In the genomic region with DNA sequence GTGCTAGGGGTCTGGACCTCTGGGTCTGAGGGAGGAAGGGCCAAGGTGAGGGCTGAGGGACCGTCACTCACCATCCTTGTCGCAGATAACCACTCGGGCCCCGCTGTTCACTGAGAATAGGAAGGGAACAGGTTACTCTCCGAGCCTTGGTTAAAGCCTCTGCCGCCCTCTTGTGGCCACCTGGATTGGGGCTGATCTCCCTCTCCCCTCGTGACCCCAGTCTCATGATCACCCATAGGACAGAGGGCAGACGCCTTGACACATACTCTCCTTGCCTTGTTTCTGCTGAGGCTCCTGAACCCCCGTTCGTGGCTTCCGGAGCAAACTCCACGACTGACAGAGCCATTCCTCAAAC, we compare ENCODE assay signal across 8 cellular contexts. TPM values are rescaled to one million over a fixed set of nuclear protein-coding genes. Genes with fewer than 3 reads are reported as not detected.
A peak's percentile ranks its signal among the peaks of the same experiment; 100 is the strongest.
DNase-seq lines count a peak whose midpoint lies in the region; TF ChIP-seq lines count a peak whose summit lies in the region.

No MANE protein-coding gene starts in this region.

- peaks cover 10% of the 10 kb centered on the region for H3F3A ChIP-seq in DOHH2 (ENCODE audit: control insufficient read depth, insufficient read depth)

- no peaks in the 10 kb centered on the region for H3K79me2 ChIP-seq in DOHH2 (ENCODE audit: control insufficient read depth, low read length)

- H4K20me1 ChIP-seq in DOHH2 (ENCODE audit: control insufficient read depth, insufficient read depth, low read depth, low read length), result no peaks in the 10 kb centered on the region

- H3K4me2 ChIP-seq in DOHH2 (ENCODE audit: low read length), result peak overlapping the region; percentile 99

- peak; percentile 93 for TF ChIP-seq CTCF in DOHH2 (IDR thresholded peaks at IDR 0.05; ENCODE audit: low read depth, low read length, poor library complexity, severe bottlenecking)
- TF ChIP-seq CTCF in right atrium auricular region (IDR thresholded peaks at IDR 0.05), result peak; percentile 54 to 91

- H3K4me3 ChIP-seq in DOHH2 (ENCODE audit: low read length) (peak overlapping the region; percentile 89), right atrium auricular region (peak overlapping the region; percentile 22 to 50), urinary bladder (ENCODE audit: low read depth, low read length) (peak overlapping the region; percentile 41)

- WGBS in urinary bladder, result 4% methylated on average over 12 of the region's 12 CpGs

- H3K4me1 ChIP-seq in DOHH2 (ENCODE audit: control insufficient read depth, low read length) (peaks cover 30% of the 10 kb centered on the region), right atrium auricular region (peaks cover 0 to 24% of the 10 kb centered on the region in 2 donors), urinary bladder (ENCODE audit: insufficient read depth) (peaks cover 2% of the 10 kb centered on the region)

- POLR2A ChIA-PET in HEK293T (lab: Yijun Ruan, JAX), result interaction anchor here (0.6 kb wide), 1 partner anchor 190 kb away, joined by 3 read pairs; the partner anchor contains the start of gene CA11

- peak; percentile 76 for DNase-seq in HEK293T (ENCODE audit: extremely low spot score)
- DNase-seq in NCI-H1694 (lab: John Stamatoyannopoulos, UW), result peak; percentile 97
- DNase-seq in T-helper 1 cell, result peak; percentile 73 to 93 (median 90)
- peak; percentile 97 for DNase-seq in right atrium auricular region (ENCODE audit: low spot score)
- peak; percentile 51 for DNase-seq in pulmonary artery endothelial cell (ENCODE audit: low read depth, low spot score)

- H3K27ac ChIP-seq in DOHH2 (ENCODE audit: low read depth, low read length) (peak overlapping the region; percentile 52), angular gyrus (ENCODE audit: low read depth, low read length) (peak overlapping the region; percentile 81), right atrium auricular region (peak overlapping the region; percentile 49 to 83), urinary bladder (ENCODE audit: low read depth) (peak overlapping the region; percentile 83)

- H3K36me3 ChIP-seq in DOHH2 (ENCODE audit: control insufficient read depth, low read length) (no peaks in the 10 kb centered on the region), right atrium auricular region (no peaks in the 10 kb centered on the region), urinary bladder (ENCODE audit: insufficient read depth) (no peaks in the 10 kb centered on the region)

- no peaks in the 10 kb centered on the region for H3K9me3 ChIP-seq in DOHH2 (ENCODE audit: control insufficient read depth, insufficient read depth, low read length)
- H3K9me3 ChIP-seq in right atrium auricular region, result no peaks in the 10 kb centered on the region

- H3K27me3 ChIP-seq in DOHH2 (ENCODE audit: control insufficient read depth, low read length) (no peaks in the 10 kb centered on the region), right atrium auricular region (no peaks in the 10 kb centered on the region)

- CTCF ChIA-PET in HEK293T (lab: Yijun Ruan, JAX), result interaction anchor here (0.6 kb wide), 1 partner anchor 1008 kb away, joined by 3 read pairs; no protein-coding TSS in a partner anchor

- H3K9me2 ChIP-seq in DOHH2 (replicated peaks; ENCODE audit: control insufficient read depth, low read length), result no peaks in the 10 kb centered on the region

TF ChIP-seq in HEK293T, 16 proteins besides CTCF, POLR2A, EP300 and RAD21:
- TF ChIP-seq, protein P1, sequence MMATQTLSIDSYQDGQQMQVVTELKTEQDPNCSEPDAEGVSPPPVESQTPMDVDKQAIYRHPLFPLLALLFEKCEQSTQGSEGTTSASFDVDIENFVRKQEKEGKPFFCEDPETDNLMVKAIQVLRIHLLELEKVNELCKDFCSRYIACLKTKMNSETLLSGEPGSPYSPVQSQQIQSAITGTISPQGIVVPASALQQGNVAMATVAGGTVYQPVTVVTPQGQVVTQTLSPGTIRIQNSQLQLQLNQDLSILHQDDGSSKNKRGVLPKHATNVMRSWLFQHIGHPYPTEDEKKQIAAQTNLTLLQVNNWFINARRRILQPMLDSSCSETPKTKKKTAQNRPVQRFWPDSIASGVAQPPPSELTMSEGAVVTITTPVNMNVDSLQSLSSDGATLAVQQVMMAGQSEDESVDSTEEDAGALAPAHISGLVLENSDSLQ (IDR thresholded peaks at IDR 0.05), result no peak
- TF ChIP-seq ZNF384 (IDR thresholded peaks at IDR 0.05) (no peak), ELF4 (IDR thresholded peaks at IDR 0.05) (no peak), SUZ12 (IDR thresholded peaks at IDR 0.05) (no peak), TARDBP (IDR thresholded peaks at IDR 0.05) (no peak), L3MBTL2 (conservative IDR thresholded peaks at IDR 0.05) (peak; percentile 10; the same call in 1 of the 2 replicates)

RNA-seq across cellular contexts. Expression of gene HSD17B14, which starts 0.6 kb away (rescaled TPM):
- total RNA-seq in right atrium auricular region (1 to 10 TPM; 3.7 to 6.3 TPM), pulmonary artery endothelial cell (4.8 and 6.4 TPM in 2 replicates), urinary bladder (3.4 TPM)
- polyA plus RNA-seq in urinary bladder, result 18.6 TPM

RNA-seq across cellular contexts. Expression of gene BCAT2, which starts 24.9 kb away (rescaled TPM):
- total RNA-seq in right atrium auricular region (10 to 100 TPM; 32.3 to 37.5 TPM), pulmonary artery endothelial cell (49.7 and 53.2 TPM in 2 replicates), urinary bladder (34.4 TPM)
- 79.2 TPM for polyA plus RNA-seq in urinary bladder

RNA-seq across cellular contexts. Expression of gene PLEKHA4, which starts 32.7 kb away (rescaled TPM):
- total RNA-seq in right atrium auricular region (10 to 100 TPM; 22.4 to 25.1 TPM), pulmonary artery endothelial cell (5.1 and 6.1 TPM in 2 replicates), urinary bladder (11.5 TPM)
- 56.4 TPM for polyA plus RNA-seq in urinary bladder

RNA-seq across cellular contexts. Expression of gene PPP1R15A, which starts 36.5 kb away (rescaled TPM):
- total RNA-seq in right atrium auricular region (10 to 100 TPM; 55.0 to 97.6 TPM), pulmonary artery endothelial cell (32.3 and 35.6 TPM in 2 replicates), urinary bladder (21.8 TPM)
- polyA plus RNA-seq in urinary bladder, result 122 TPM

Comparison
In these comparisons a context has a peak if more than half of its experiments do, and no peak if none do; other contexts are left out.
1. Peak in every context shown above with its lines: DNase-seq, H3K4me3 ChIP-seq and H3K27ac ChIP-seq.
2. H3K4me3 ChIP-seq: peak in every context shown above with its lines; median percentile 89 in DOHH2; 41 in urinary bladder; 36 in right atrium auricular region.